16 cellular contexts compared by ENCODE assay signal in the genomic region with DNA sequence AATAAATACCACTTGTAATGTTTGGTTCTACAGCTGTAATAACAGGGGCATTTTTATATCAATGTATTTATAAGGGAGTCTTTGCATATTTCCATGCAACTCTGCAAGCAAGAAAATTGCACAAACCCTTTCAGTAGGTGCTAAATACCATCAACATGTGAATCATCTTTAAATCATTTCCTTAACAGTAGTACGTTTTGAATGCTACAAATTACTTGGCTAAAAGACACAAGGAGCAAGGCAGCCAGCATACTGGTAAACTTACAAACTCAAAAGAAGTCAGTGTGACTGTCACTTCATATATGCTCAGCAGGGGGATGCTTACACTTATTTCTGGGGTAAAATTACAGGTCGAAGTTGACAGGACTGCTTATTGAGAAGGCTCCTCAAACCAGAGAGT.
DNase-seq lines count a peak whose midpoint lies in the region; ATAC-seq and TF ChIP-seq lines count a peak whose summit lies in the region.
"Had no signal": no experiment of that assay in that cellular context is flagged by ENCODE, and none has a peak within 500 bp of the region (broad histone marks: within the 10 kb centered on the region; RNA-seq: fewer than 3 reads in every experiment).

No MANE protein-coding gene starts in this region.

- peaks cover 11% of the 10 kb centered on the region; the same call in 1 of the 2 replicates for H3K9me3 ChIP-seq in SJSA1 (replicated peaks)

- peaks cover 26% of the 10 kb centered on the region for H3K4me1 Mint-ChIP-seq in osteocyte (ENCODE audit: unreplicated experiment)
- H3K4me1 Mint-ChIP-seq: activated naive CD4-positive, alpha-beta T cell treated with anti-CD3 and anti-CD28 coated beads, Interleukin-2, amount 50 U/mL, for 24 hours had no signal

- H3K27ac Mint-ChIP-seq in osteocyte (ENCODE audit: unreplicated experiment) = peak overlapping the region; percentile 90
- H3K27ac Mint-ChIP-seq: activated naive CD4-positive, alpha-beta T cell treated with anti-CD3 and anti-CD28 coated beads, Interleukin-2, amount 50 U/mL, for 24 hours; T-helper 1 cell treated with Interleukin-12 subunit alpha and Interleukin-12 subunit beta and Interleukin-4 antibody, amounts not matched to agents 30 μg/mL and 1 μg/mL, for 36 hours had no signal

- H3K27ac ChIP-seq in SJSA1 (peak overlapping the region; percentile 60), dorsolateral prefrontal cortex (no peak overlapping the region)

- no peaks in the 10 kb centered on the region for H3K27me3 Mint-ChIP-seq in osteocyte (ENCODE audit: unreplicated experiment)

- DNase-seq in EH (ENCODE audit: low read depth) (peak; percentile 93), SJSA1 (ENCODE audit: low read depth in 1 of 2, low spot score in 2 of 2) (peak in 1 of 2 experiments; percentile 76), epithelial cell of proximal tubule (ENCODE audit: low read depth) (peak; percentile 41), osteocyte (ENCODE audit: extremely low spot score, unreplicated experiment) (no peak), dorsolateral prefrontal cortex (no peak), hypothalamus (lab: John Stamatoyannopoulos, UW) (no peak)
- DNase-seq: activated CD4-positive, CD25-positive, alpha-beta regulatory T cell treated with anti-CD3 and anti-CD28 coated beads, Interleukin-2, amount 50 U/mL, for 72 hours; kidney; NCI-H1694; NCI-H69; posterior cingulate gyrus; RPMI8226 had no signal

- no peak overlapping the region for H3K4me3 Mint-ChIP-seq in osteocyte (ENCODE audit: unreplicated experiment)
- H3K4me3 Mint-ChIP-seq: activated naive CD4-positive, alpha-beta T cell treated with anti-CD3 and anti-CD28 coated beads, Interleukin-2, amount 50 U/mL, for 24 hours; T-helper 1 cell treated with Interleukin-12 subunit alpha and Interleukin-12 subunit beta and Interleukin-4 antibody, amounts not matched to agents 30 μg/mL and 1 μg/mL, for 36 hours had no signal

- no peak overlapping the region for H3K4me3 ChIP-seq in SJSA1
- H3K4me3 ChIP-seq in epithelial cell of proximal tubule (ENCODE audit: low read depth, low read length) = no peak overlapping the region
- H3K4me3 ChIP-seq in dorsolateral prefrontal cortex = no peak overlapping the region

- no peak for TF ChIP-seq CTCF in epithelial cell of proximal tubule (conservative IDR thresholded peaks at IDR 0.05; ENCODE audit: low read depth, low read length)
- TF ChIP-seq CTCF in osteocyte (IDR thresholded peaks at IDR 0.05) = no peak
- TF ChIP-seq CTCF in dorsolateral prefrontal cortex (IDR thresholded peaks at IDR 0.05 in 54 of 56, conservative IDR thresholded peaks at IDR 0.05 in 2 of 56; ENCODE audit: low read depth in 1 of 56, partially characterized antibody in 56 of 56) = no peak

- peaks cover 35% of the 10 kb centered on the region for H3K9me3 Mint-ChIP-seq in osteocyte (ENCODE audit: unreplicated experiment)

- ATAC-seq in GM21360 (IDR thresholded peaks at IDR 0.05; ENCODE audit: unreplicated experiment) (no peak), HG03378 (IDR thresholded peaks at IDR 0.05; ENCODE audit: unreplicated experiment) (no peak)

- H3K27me3 ChIP-seq in SJSA1 (replicated peaks) (no peaks in the 10 kb centered on the region), dorsolateral prefrontal cortex (no peaks in the 10 kb centered on the region)

- intact Hi-C loops in dorsolateral prefrontal cortex (cut with DNase I) = no loop called here

- H3K4me1 ChIP-seq in SJSA1 (replicated peaks) = peaks cover 25% of the 10 kb centered on the region

- peaks cover 5% of the 10 kb centered on the region for H3K36me3 Mint-ChIP-seq in osteocyte (ENCODE audit: unreplicated experiment)
- H3K36me3 Mint-ChIP-seq: activated naive CD4-positive, alpha-beta T cell treated with anti-CD3 and anti-CD28 coated beads, Interleukin-2, amount 50 U/mL, for 24 hours had no signal

- no peaks in the 10 kb centered on the region for H3K36me3 ChIP-seq in SJSA1

Comparison
In these comparisons a context has a peak if more than half of its experiments do, and no peak if none do; other contexts are left out.
1. DNase-seq: peak in EH (single experiment) and epithelial cell of proximal tubule (single experiment); none in osteocyte (single experiment), dorsolateral prefrontal cortex (0 of 10) and hypothalamus (0 of 51).